22 cellular contexts compared by ENCODE assay signal in genomic region chrX:8728932-8729331, GRCh38. TPM values are rescaled to one million over a fixed set of nuclear protein-coding genes. Genes with fewer than 3 reads are reported as not detected.
DNase-seq lines count a peak whose midpoint lies in the region; ATAC-seq and TF ChIP-seq lines count a peak whose summit lies in the region.
"Had no signal": no experiment of that assay in that cellular context is flagged by ENCODE, and none has a peak within 500 bp of the region (broad histone marks: within the 10 kb centered on the region; RNA-seq: fewer than 3 reads in every experiment).

No MANE protein-coding gene starts in this region.

- H3K4me1 ChIP-seq in lung (ENCODE audit: control insufficient read depth in 2 of 2, insufficient read depth in 2 of 2, low read length in 2 of 2) = peaks cover 0 to 5% of the 10 kb centered on the region in 2 donors
- H3K4me1 ChIP-seq: left ventricle myocardium inferior, pancreas had no signal

- WGBS in lung, 2 donors = 16 to 41% methylated on average over 7 of the region's 7 CpGs

- peak; percentile 34 for DNase-seq in SKM-1 treated with dmso at 0.1 percent for 144 hours (lab: John Stamatoyannopoulos, UW; ENCODE audit: unreplicated experiment)
- DNase-seq in SKM-1 (lab: John Stamatoyannopoulos, UW; ENCODE audit: unreplicated experiment) = no peak
- DNase-seq in NOMO-1 treated with DMSO at 0.1 percent for 48 hours (lab: John Stamatoyannopoulos, UW; ENCODE audit: unreplicated experiment) = peak; percentile 80
- peak; percentile 44 for DNase-seq in lung (ENCODE audit: low spot score)
- DNase-seq in NK-92 (lab: John Stamatoyannopoulos, UW; ENCODE audit: unreplicated experiment) = no peak
- DNase-seq in MV-4-11 (lab: John Stamatoyannopoulos, UW) = no peak
- no peak for DNase-seq in MG63
- DNase-seq: activated CD8-positive, alpha-beta T cell treated with anti-CD3 and anti-CD28 coated beads, Interleukin-2, amount 10 ng/mL, durations not matched to agents 7 days and 5 days; anterior cingulate cortex; GOT3; left ventricle myocardium inferior; naive thymus-derived CD4-positive, alpha-beta T cell; NCI-H1436 treated with DMSO at 0.1 percent for 48 hours; NCI-H2171 treated with DMSO at 0.1 percent for 48 hours; NCI-H524 treated with DMSO at 0.1 percent for 48 hours; pancreas; small intestine; T-helper 17 cell had no signal

- H3K27ac ChIP-seq in lung (ENCODE audit: low read depth in 1 of 2, low read length in 1 of 2) = peak overlapping the region in 1 of 2 donors; percentile 23
- H3K27ac ChIP-seq: C4-2B, left ventricle myocardium inferior, pancreas, RWPE1, SK-N-MC had no signal

- H3K36me3 ChIP-seq in lung (ENCODE audit: control insufficient read depth in 2 of 2, insufficient read depth in 2 of 2, low read length in 2 of 2) (no peaks in the 10 kb centered on the region), MG63 (no peaks in the 10 kb centered on the region)
- H3K36me3 ChIP-seq: left ventricle myocardium inferior, pancreas, upper lobe of left lung had no signal

- H3K4me3 ChIP-seq in lung (no peak overlapping the region), MG63 (no peak overlapping the region)
- H3K4me3 ChIP-seq: left ventricle myocardium inferior, pancreas, SK-N-MC had no signal

- no peak for ATAC-seq in lung (ENCODE audit: insufficient read depth, low FRiP score)
- ATAC-seq: activated CD8-positive, alpha-beta T cell treated with anti-CD3 and anti-CD28 coated beads, Interleukin-2, amount 10 ng/mL, durations not matched to agents 7 days and 5 days; naive thymus-derived CD4-positive, alpha-beta T cell; pancreas; T-helper 17 cell had no signal

- H3K27me3 ChIP-seq in lung (ENCODE audit: control insufficient read depth, insufficient read depth) (no peaks in the 10 kb centered on the region), MG63 (peaks cover 9% of the 10 kb centered on the region)

- peaks cover 0 to 7% of the 10 kb centered on the region in 2 donors for H3K9me3 ChIP-seq in lung (ENCODE audit: control insufficient read depth in 2 of 2, insufficient read depth in 1 of 2, low read length in 1 of 2)
- H3K9me3 ChIP-seq in MG63 = no peaks in the 10 kb centered on the region
- H3K9me3 ChIP-seq: left ventricle myocardium inferior, pancreas, upper lobe of left lung had no signal

- no peak for TF ChIP-seq CTCF in lung (IDR thresholded peaks at IDR 0.05; ENCODE audit: control extremely low read depth, extremely low read depth)

RNA-seq across cellular contexts. Expression of gene ANOS1, which starts 3.0 kb away (rescaled TPM):
- 10 to 100 TPM; 24.3 to 44.2 TPM for total RNA-seq in lung
- polyA plus RNA-seq in lung = 10 to 100 TPM in 1 of 2 donors, 1 to 10 TPM in 1; 6.0 to 20.2 TPM
- not detected in 2 replicates for total RNA-seq in MG63 (2014; rRNA removed; shearing (Covaris generic); ENCODE audit: low replicate concordance)
- polyA plus RNA-seq: naive thymus-derived CD4-positive, alpha-beta T cell had no signal

Comparison
In these comparisons a context has a peak if more than half of its experiments do, and no peak if none do; other contexts are left out.
1. DNase-seq: peak in SKM-1 treated with dmso at 0.1 percent for 144 hours (single experiment), NOMO-1 treated with DMSO at 0.1 percent for 48 hours (single experiment) and lung (single experiment); none in SKM-1 (single experiment), NK-92 (single experiment), MV-4-11 (single experiment) and MG63 (single experiment).
2. RNA of gene ANOS1, which starts 3.0 kb away (total RNA-seq): 24.3 to 44.2 TPM in lung; not detected in MG63; every median in the first group is over 10 times any median in the second.